16 cellular contexts compared by ENCODE assay signal in the genomic region with DNA sequence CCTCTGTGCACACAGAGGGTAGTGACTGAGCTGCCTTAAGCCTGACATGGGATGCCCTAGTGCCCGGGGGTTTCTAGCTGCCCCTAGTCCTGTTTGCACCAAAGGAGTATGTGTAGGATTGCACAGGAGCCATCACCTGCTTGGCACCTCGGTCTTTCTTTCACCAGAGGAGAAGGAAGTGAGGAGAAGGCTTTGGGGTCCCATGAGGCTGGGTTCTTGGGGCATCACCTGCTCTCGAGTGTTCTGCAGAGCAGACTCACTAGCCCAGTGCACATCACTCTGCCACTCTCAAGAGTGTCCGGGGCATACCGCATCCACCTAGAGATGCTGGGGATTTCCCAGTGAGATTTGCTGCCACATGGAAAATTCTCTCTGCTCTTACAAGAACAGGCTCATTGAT. TPM values are rescaled to one million over a fixed set of nuclear protein-coding genes. Genes with fewer than 3 reads are reported as not detected.
A peak's percentile ranks its signal among the peaks of the same experiment; 100 is the strongest.
DNase-seq lines count a peak whose midpoint lies in the region; ATAC-seq and TF ChIP-seq lines count a peak whose summit lies in the region.
"Had no signal": no experiment of that assay in that cellular context is flagged by ENCODE, and none has a peak within 500 bp of the region (broad histone marks: within the 10 kb centered on the region; RNA-seq: fewer than 3 reads in every experiment).

No MANE protein-coding gene starts in this region.

- 67 to 71% methylated on average over 2 to 5 of the region's 5 CpGs for WGBS in transverse colon (ENCODE audit: low coverage in 1 of 2), 2 donors

- no peak for TF ChIP-seq CTCF in transverse colon (IDR thresholded peaks at IDR 0.05)

- H3K9me3 ChIP-seq in transverse colon: no peaks in the 10 kb centered on the region
- H3K9me3 ChIP-seq: adrenal gland, ovary, SJSA1 had no signal

- DNase-seq in activated CD4-positive, alpha-beta T cell treated with anti-CD3 and anti-CD28 coated beads, Interleukin-2, amount 10 ng/mL, durations not matched to agents 24 days and 14 days: peak; percentile 64
- no peak for DNase-seq in activated CD4-positive, alpha-beta T cell treated with anti-CD3 and anti-CD28 coated beads, Interleukin-2, amount 50 U/mL, for 4 hours
- DNase-seq in mesenteric fat pad (ENCODE audit: low spot score) (peak; percentile 75), ACHN (no peak), RPMI8226 (no peak), transverse colon (no peak)
- DNase-seq: activated CD4-positive, CD25-positive, alpha-beta regulatory T cell treated with anti-CD3 and anti-CD28 coated beads, Interleukin-2, amount 50 U/mL, for 72 hours; DMS79 treated with DMSO at 0.1 percent for 48 hours; NCI-H1436 treated with DMSO at 0.1 percent for 48 hours had no signal

- intact Hi-C loops in activated CD4-positive, alpha-beta T cell treated with anti-CD3 and anti-CD28 coated beads, Interleukin-2, amount 10 ng/mL, durations not matched to agents 24 days and 14 days (cut with micrococcal nuclease): no loop called here
- intact Hi-C loops in transverse colon (cut with DNase I; ENCODE audit: low total_unique reads): no loop called here

- peak; percentile 30 for ATAC-seq in GM19328 (IDR thresholded peaks at IDR 0.05; ENCODE audit: unreplicated experiment)
- ATAC-seq in HG03565 (IDR thresholded peaks at IDR 0.05; ENCODE audit: unreplicated experiment): peak; percentile 14

- peak overlapping the region; percentile 58 for H3K4me3 Mint-ChIP-seq in activated CD4-positive, alpha-beta T cell treated with anti-CD3 and anti-CD28 coated beads, Interleukin-2, amount 10 ng/mL, durations not matched to agents 24 days and 14 days
- H3K4me3 Mint-ChIP-seq: dendritic cell treated with granulocyte-macrophage colony-stimulating factor and Interleukin-4, amounts not matched to agents 40 ng/mL and 50 ng/mL, for 4 days; mesothelial cell of epicardium had no signal

- peak overlapping the region; percentile 81 for H3K27ac Mint-ChIP-seq in activated CD4-positive, alpha-beta T cell treated with anti-CD3 and anti-CD28 coated beads, Interleukin-2, amount 10 ng/mL, durations not matched to agents 24 days and 14 days
- H3K27ac Mint-ChIP-seq: dendritic cell treated with granulocyte-macrophage colony-stimulating factor and Interleukin-4, amounts not matched to agents 40 ng/mL and 50 ng/mL, for 4 days; mesothelial cell of epicardium had no signal

- no peak for TF ChIP-seq POLR2A in transverse colon (IDR thresholded peaks at IDR 0.05)

- peaks cover 7% of the 10 kb centered on the region for H3K4me1 Mint-ChIP-seq in activated CD4-positive, alpha-beta T cell treated with anti-CD3 and anti-CD28 coated beads, Interleukin-2, amount 10 ng/mL, durations not matched to agents 24 days and 14 days

- no peak overlapping the region for H3K4me3 ChIP-seq in transverse colon
- H3K4me3 ChIP-seq: adrenal gland, ovary, SJSA1 had no signal

- no peak for TF ChIP-seq EP300 in transverse colon (IDR thresholded peaks at IDR 0.05; ENCODE audit: low read depth)

- no peak overlapping the region for H3K27ac ChIP-seq in transverse colon
- H3K27ac ChIP-seq: ovary, SJSA1 had no signal

- in situ Hi-C loops in ACHN (cut with HindIII; ENCODE audit: low pct_ligation_motif_present, low pct_unique_long_range_greater_than_20kb, low sequenced_read_pairs): no loop called here
- in situ Hi-C loops in transverse colon (cut with MboI; ENCODE audit: low pct_ligation_motif_present in 1 of 4, low pct_unique_long_range_greater_than_20kb in 1 of 4, low sequenced_read_pairs in 3 of 4): no loop called here

- peaks cover 0 to 16% (median 3%) of the 10 kb centered on the region in 4 donors for H3K4me1 ChIP-seq in transverse colon

- H3K27me3 Mint-ChIP-seq in activated CD4-positive, alpha-beta T cell treated with anti-CD3 and anti-CD28 coated beads, Interleukin-2, amount 10 ng/mL, durations not matched to agents 24 days and 14 days: no peaks in the 10 kb centered on the region
- H3K27me3 Mint-ChIP-seq: dendritic cell treated with granulocyte-macrophage colony-stimulating factor and Interleukin-4, amounts not matched to agents 40 ng/mL and 50 ng/mL, for 4 days had no signal

- peaks cover 2% of the 10 kb centered on the region for H3K9me3 Mint-ChIP-seq in activated CD4-positive, alpha-beta T cell treated with anti-CD3 and anti-CD28 coated beads, Interleukin-2, amount 10 ng/mL, durations not matched to agents 24 days and 14 days
- H3K9me3 Mint-ChIP-seq: mesothelial cell of epicardium had no signal

- H3K36me3 Mint-ChIP-seq in activated CD4-positive, alpha-beta T cell treated with anti-CD3 and anti-CD28 coated beads, Interleukin-2, amount 10 ng/mL, durations not matched to agents 24 days and 14 days (ENCODE audit: low read depth): no peaks in the 10 kb centered on the region
- H3K36me3 Mint-ChIP-seq: mesothelial cell of epicardium had no signal

- no peaks in the 10 kb centered on the region for H3K36me3 ChIP-seq in transverse colon
- H3K36me3 ChIP-seq: adrenal gland, ovary, SJSA1 had no signal

- H3K27me3 ChIP-seq in transverse colon: no peaks in the 10 kb centered on the region
- H3K27me3 ChIP-seq: adrenal gland, ovary, SJSA1 had no signal

RNA-seq across cellular contexts. Expression of gene GPR78, which starts 40.5 kb away (rescaled TPM):
- total RNA-seq in activated CD4-positive, alpha-beta T cell treated with anti-CD3 and anti-CD28 coated beads, Interleukin-2, amount 10 ng/mL, durations not matched to agents 24 days and 14 days: not detected in 2 replicates
- not detected for total RNA-seq in mesenteric fat pad
- under 1 TPM in 1 of 4 donors, not detected in 3; 0.14 TPM for total RNA-seq in transverse colon

RNA-seq across cellular contexts. Expression of gene CPZ, which starts 52.9 kb away (rescaled TPM):
- not detected in 2 replicates for total RNA-seq in activated CD4-positive, alpha-beta T cell treated with anti-CD3 and anti-CD28 coated beads, Interleukin-2, amount 10 ng/mL, durations not matched to agents 24 days and 14 days
- 9.7 TPM for total RNA-seq in mesenteric fat pad
- total RNA-seq in transverse colon: 1 to 10 TPM in 1 of 4 donors, under 1 TPM in 1, not detected in 2; 0.96 to 2.1 TPM

Comparison
In these comparisons a context has a peak if more than half of its experiments do, and no peak if none do; other contexts are left out.
1. DNase-seq: peak in activated CD4-positive, alpha-beta T cell treated with anti-CD3 and anti-CD28 coated beads, Interleukin-2, amount 10 ng/mL, durations not matched to agents 24 days and 14 days (single experiment) and mesenteric fat pad (single experiment); none in activated CD4-positive, alpha-beta T cell treated with anti-CD3 and anti-CD28 coated beads, Interleukin-2, amount 50 U/mL, for 4 hours (0 of 2), ACHN (single experiment), RPMI8226 (single experiment) and transverse colon (single experiment).